8 cellular contexts compared by ENCODE assay signal in genomic region chr6:147203311-147204059, GRCh38. TPM values are rescaled to one million over a fixed set of nuclear protein-coding genes. Genes with fewer than 3 reads are reported as not detected.
DNase-seq lines count a peak whose midpoint lies in the region; ATAC-seq and TF ChIP-seq lines count a peak whose summit lies in the region.

No MANE protein-coding gene starts in this region.

- peak overlapping the region; percentile 67 for H3K4me3 ChIP-seq in H7 (ENCODE audit: insufficient read depth, low read depth, low read length)
- H3K4me3 ChIP-seq in Loucy (ENCODE audit: low read length, poor library complexity, severe bottlenecking), result peak overlapping the region; percentile 87
- peak overlapping the region; percentile 96 for H3K4me3 ChIP-seq in thoracic aorta

- H3K36me3 Mint-ChIP-seq in glutamatergic neuron (ENCODE audit: unreplicated experiment), result no peaks in the 10 kb centered on the region
- H3K36me3 Mint-ChIP-seq in osteocyte (ENCODE audit: unreplicated experiment), result no peaks in the 10 kb centered on the region

- ATAC-seq in thoracic aorta (ENCODE audit: insufficient number of reproducible peaks, low FRiP score, low read depth), result peak; percentile 39

- H3K27ac Mint-ChIP-seq in glutamatergic neuron (ENCODE audit: unreplicated experiment) (peak overlapping the region; percentile 98), osteocyte (ENCODE audit: unreplicated experiment) (peak overlapping the region; percentile 97)

- no peaks in the 10 kb centered on the region for H3K27me3 ChIP-seq in H7 (ENCODE audit: control insufficient read depth, insufficient read depth, low read length)
- no peaks in the 10 kb centered on the region for H3K27me3 ChIP-seq in Loucy (ENCODE audit: insufficient read depth, low read length, poor library complexity, severe bottlenecking)
- no peaks in the 10 kb centered on the region for H3K27me3 ChIP-seq in thoracic aorta (replicated peaks; ENCODE audit: insufficient read depth)

- H3K79me2 ChIP-seq in Loucy (ENCODE audit: insufficient read depth, low read length), result peaks cover 39% of the 10 kb centered on the region

- H3K4me1 ChIP-seq in Loucy (ENCODE audit: insufficient read depth, low read length, poor library complexity, severe bottlenecking), result peaks cover 41% of the 10 kb centered on the region
- peaks cover 9 to 12% of the 10 kb centered on the region in 2 donors for H3K4me1 ChIP-seq in thoracic aorta (ENCODE audit: control insufficient read depth in 1 of 2, low read depth in 2 of 2)

- H3K9ac ChIP-seq in Loucy (ENCODE audit: low read depth, low read length, poor library complexity, severe bottlenecking), result peak overlapping the region; percentile 86

- peaks cover 30% of the 10 kb centered on the region for H4K20me1 ChIP-seq in Loucy (ENCODE audit: insufficient read depth, low read length, poor library complexity, severe bottlenecking)

- TF ChIP-seq CTCF in Loucy (conservative IDR thresholded peaks at IDR 0.05; ENCODE audit: low read length) (no peak), glutamatergic neuron (IDR thresholded peaks at IDR 0.05; ENCODE audit: partially characterized antibody, unreplicated experiment) (no peak), osteocyte (IDR thresholded peaks at IDR 0.05) (no peak), thoracic aorta (IDR thresholded peaks at IDR 0.05) (no peak)

- H3K4me1 Mint-ChIP-seq in glutamatergic neuron (ENCODE audit: low read depth, unreplicated experiment) (peaks cover 7% of the 10 kb centered on the region), osteocyte (ENCODE audit: unreplicated experiment) (peaks cover 36% of the 10 kb centered on the region)

- H3K36me3 ChIP-seq in H7 (replicated peaks; ENCODE audit: control insufficient read depth, insufficient read depth, low read length) (no peaks in the 10 kb centered on the region), Loucy (ENCODE audit: insufficient read depth, low read length) (no peaks in the 10 kb centered on the region), thoracic aorta (no peaks in the 10 kb centered on the region)

- H3K4me3 Mint-ChIP-seq in glutamatergic neuron (ENCODE audit: unreplicated experiment) (peak overlapping the region; percentile 98), osteocyte (ENCODE audit: unreplicated experiment) (peak overlapping the region; percentile 96)

- peak overlapping the region; percentile 97 for H3K27ac ChIP-seq in thoracic aorta

- H2AFZ ChIP-seq in Loucy (ENCODE audit: low read length), result peak overlapping the region; percentile 89

- H3K9me3 Mint-ChIP-seq in glutamatergic neuron (ENCODE audit: unreplicated experiment) (peaks cover 13% of the 10 kb centered on the region), osteocyte (ENCODE audit: unreplicated experiment) (no peaks in the 10 kb centered on the region)

- H3K9me3 ChIP-seq in Loucy (ENCODE audit: insufficient read depth, low read depth, low read length), result no peaks in the 10 kb centered on the region
- no peaks in the 10 kb centered on the region for H3K9me3 ChIP-seq in thoracic aorta

- H3K27me3 Mint-ChIP-seq in glutamatergic neuron (ENCODE audit: unreplicated experiment), result peaks cover 11% of the 10 kb centered on the region
- no peaks in the 10 kb centered on the region for H3K27me3 Mint-ChIP-seq in osteocyte (ENCODE audit: unreplicated experiment)

- peak overlapping the region; percentile 91 for H3K4me2 ChIP-seq in Loucy (ENCODE audit: low read depth, low read length, poor library complexity, severe bottlenecking)

- peak; percentile 74 for DNase-seq in GDM1 (lab: John Stamatoyannopoulos, UW)
- DNase-seq in H7, result peak; percentile 92
- DNase-seq in SK-N-DZ (ENCODE audit: low spot score), result peak; percentile 71
- peak; percentile 79 for DNase-seq in activated naive CD4-positive, alpha-beta T cell treated with anti-CD3 and anti-CD28 coated beads, Interleukin-2, amount 50 U/mL, for 16 hours
- peak; percentile 78 for DNase-seq in glutamatergic neuron
- peak; percentile 92 for DNase-seq in osteocyte (ENCODE audit: extremely low spot score, unreplicated experiment)
- no peak for DNase-seq in thoracic aorta (ENCODE audit: low spot score)

- H3K9me2 ChIP-seq in Loucy (replicated peaks; ENCODE audit: low read depth, low read length), result no peaks in the 10 kb centered on the region

- H3F3A ChIP-seq in Loucy (ENCODE audit: low read depth), result no peaks in the 10 kb centered on the region

RNA-seq across cellular contexts. Expression of gene STXBP5, which starts 0.7 kb away (rescaled TPM):
- 6.9 and 9.1 TPM in 2 replicates for total RNA-seq in H7 (2014; rRNA removed; shearing (Covaris generic))
- polyA plus RNA-seq in SK-N-DZ (2014; cell fraction: cytosol; rRNA removed), result 6.5 and 9.2 TPM in 2 replicates
- 21.8 and 23.8 TPM in 2 replicates for polyA plus RNA-seq in SK-N-DZ (2014; cell fraction: nucleus; rRNA removed)
- total RNA-seq in glutamatergic neuron (ENCODE audit: unreplicated experiment), result 14.6 TPM
- 32.2 and 34.8 TPM in 2 replicates for total RNA-seq in osteocyte
- 10 to 100 TPM; 22.2 to 27.3 TPM for total RNA-seq in thoracic aorta
